In genomic region chr22:29623553-29624169, GRCh38 we compare ENCODE assay signal across 12 cellular contexts. TPM values are rescaled to one million over a fixed set of nuclear protein-coding genes. Genes with fewer than 3 reads are reported as not detected.
DNase-seq lines count a peak whose midpoint lies in the region; ATAC-seq and TF ChIP-seq lines count a peak whose summit lies in the region.
"Had no signal": no experiment of that assay in that cellular context is flagged by ENCODE, and none has a peak within 500 bp of the region (broad histone marks: within the 10 kb centered on the region; RNA-seq: fewer than 3 reads in every experiment).

No MANE protein-coding gene starts in this region.

- H3K14ac ChIP-seq in H9 (ENCODE audit: insufficient read depth, low read length): no peak overlapping the region; the same call in 1 of the 2 replicates

- no peak overlapping the region for H3K4me2 ChIP-seq in H9 (ENCODE audit: insufficient read depth, insufficient read length, low read length)
- no peak overlapping the region for H3K4me2 ChIP-seq in mesendoderm (ENCODE audit: low read length)
- no peak overlapping the region for H3K4me2 ChIP-seq in Karpas-422 (ENCODE audit: low read depth, low read length, poor library complexity, severe bottlenecking)
- H3K4me2 ChIP-seq: hepatocyte had no signal

- H3K4me3 ChIP-seq in mesendoderm (ENCODE audit: low read length): no peak overlapping the region
- H3K4me3 ChIP-seq in Karpas-422 (ENCODE audit: low read length): no peak overlapping the region
- H3K4me3 ChIP-seq: hepatocyte had no signal

- H3K36me3 ChIP-seq in mesendoderm (ENCODE audit: control insufficient read depth, insufficient read depth, low read length) (no peaks in the 10 kb centered on the region), Karpas-422 (ENCODE audit: insufficient read depth, low read length) (no peaks in the 10 kb centered on the region)

- H2AFZ ChIP-seq in H9 (ENCODE audit: low read length): no peak overlapping the region
- no peak overlapping the region for H2AFZ ChIP-seq in Karpas-422 (ENCODE audit: low read length)
- H2AFZ ChIP-seq: hepatocyte had no signal

- H3K9me2 ChIP-seq in Karpas-422 (replicated peaks; ENCODE audit: insufficient read depth, low read length): no peaks in the 10 kb centered on the region

- H3K79me1 ChIP-seq in H9 (ENCODE audit: insufficient read depth, low read depth, low read length, poor library complexity, severe bottlenecking) (no peaks in the 10 kb centered on the region), mesendoderm (ENCODE audit: low read length) (peaks cover 8% of the 10 kb centered on the region)

- peak overlapping the region; percentile 44 for H4K91ac ChIP-seq in H9 (ENCODE audit: insufficient read length, low read depth, low read length)

- no peak overlapping the region for H3K4me3 Mint-ChIP-seq in H9
- H3K4me3 Mint-ChIP-seq in activated T-cell treated with anti-CD3 and anti-CD28 coated beads, Interleukin-2, amount 50 U/mL, for 72 hours: peak overlapping the region; percentile 25 to 29

- no peak overlapping the region for H3K18ac ChIP-seq in H9 (ENCODE audit: insufficient read length, low read depth, low read length)
- no peak overlapping the region for H3K18ac ChIP-seq in mesendoderm (ENCODE audit: low read length)

- DNase-seq in AML-193 (lab: John Stamatoyannopoulos, UW) (peak; percentile 27 to 42), H9 (no peak), mesendoderm (no peak), COR-L47 (lab: John Stamatoyannopoulos, UW) (no peak), Karpas-422 (no peak)
- DNase-seq in activated T-cell treated with anti-CD3 and anti-CD28 coated beads, Interleukin-2, amount 50 U/mL, for 72 hours: no peak
- no peak for DNase-seq in stimulated activated CD4-positive, alpha-beta T cell treated with anti-CD3 and anti-CD28 coated beads, Interleukin-4, amount 100 ng/mL, for 24 hours
- DNase-seq: activated CD8-positive, alpha-beta memory T cell treated with anti-CD3 and anti-CD28 coated beads, Interleukin-2, amount 50 U/mL, for 4 hours; DMS79 treated with DMSO at 0.1 percent for 48 hours; SHP77 had no signal

- H4K5ac ChIP-seq in H9 (ENCODE audit: insufficient read length, low read depth, low read length) (no peak overlapping the region), mesendoderm (ENCODE audit: low read length) (no peak overlapping the region)

- no peaks in the 10 kb centered on the region for H4K20me1 ChIP-seq in H9 (ENCODE audit: control insufficient read depth, insufficient read depth, insufficient read length)
- H4K20me1 ChIP-seq in Karpas-422 (ENCODE audit: insufficient read depth, low read depth, low read length): peaks cover 76% of the 10 kb centered on the region

- peaks cover 22 to 36% of the 10 kb centered on the region in 2 experiments for H3K4me1 Mint-ChIP-seq in H9
- peaks cover 65% of the 10 kb centered on the region for H3K4me1 Mint-ChIP-seq in activated T-cell treated with anti-CD3 and anti-CD28 coated beads, Interleukin-2, amount 50 U/mL, for 72 hours (ENCODE audit: low read depth)

- WGBS in H9 (ENCODE audit: extremely low coverage, insufficient read length, low lambda C conversion rate): no CpG with 5 or more reads among the region's 6 CpGs
- WGBS in mesendoderm (ENCODE audit: extremely low coverage, insufficient coverage, low lambda C conversion rate): no CpG with 5 or more reads among the region's 6 CpGs

- H3K27ac ChIP-seq in H9 (ENCODE audit: insufficient read length, low read depth, low read length) (no peak overlapping the region), mesendoderm (ENCODE audit: low read depth, low read length) (no peak overlapping the region), Karpas-422 (ENCODE audit: low read length) (no peak overlapping the region)
- H3K27ac ChIP-seq: hepatocyte had no signal

- H3K27ac Mint-ChIP-seq in H9: peak overlapping the region in 2 of 3 experiments; percentile 25 to 54; a peak in 3 of 7 replicates
- H3K27ac Mint-ChIP-seq in activated T-cell treated with anti-CD3 and anti-CD28 coated beads, Interleukin-2, amount 50 U/mL, for 72 hours: peak overlapping the region; percentile 7

- H2AK5ac ChIP-seq in H9 (ENCODE audit: insufficient read length, low read length) (no peak overlapping the region), mesendoderm (ENCODE audit: low read length) (no peak overlapping the region)

- H3K56ac ChIP-seq in H9 (ENCODE audit: insufficient read length, low read depth, low read length): no peak overlapping the region
- no peak overlapping the region for H3K56ac ChIP-seq in mesendoderm (ENCODE audit: low read length)

- H3K4ac ChIP-seq in H9 (ENCODE audit: low read depth, low read length): no peak overlapping the region
- no peak overlapping the region for H3K4ac ChIP-seq in mesendoderm (ENCODE audit: low read depth, low read length)

- no peaks in the 10 kb centered on the region for H3K27me3 ChIP-seq in H9 (ENCODE audit: insufficient read depth, low read length)
- no peaks in the 10 kb centered on the region for H3K27me3 ChIP-seq in mesendoderm (ENCODE audit: insufficient read depth, low read length, poor library complexity)
- H3K27me3 ChIP-seq in Karpas-422 (ENCODE audit: low read length): no peaks in the 10 kb centered on the region
- H3K27me3 ChIP-seq: hepatocyte had no signal

- H3K23ac ChIP-seq in H9 (ENCODE audit: insufficient read length, low read depth, low read length): no peak overlapping the region
- peak overlapping the region; percentile 76 for H3K23ac ChIP-seq in mesendoderm (ENCODE audit: low read length)

- no peak for TF ChIP-seq CTCF in H9 (conservative IDR thresholded peaks at IDR 0.05)

- no peak overlapping the region for H2BK12ac ChIP-seq in H9 (ENCODE audit: insufficient read length, low read depth, low read length)

- H2BK5ac ChIP-seq in H9 (ENCODE audit: insufficient read length, low read length) (no peak overlapping the region), mesendoderm (ENCODE audit: low read length) (no peak overlapping the region)

- H2BK120ac ChIP-seq in H9 (ENCODE audit: low read depth, low read length, poor library complexity, severe bottlenecking) (no peak overlapping the region), mesendoderm (ENCODE audit: low read depth, low read length) (no peak overlapping the region)

- ATAC-seq in activated T-cell treated with anti-CD3 and anti-CD28 coated beads, Interleukin-2, amount 50 U/mL, for 72 hours (replicated peaks in 1 of 2): peak in 1 of 2 donors; percentile 40
- no peak for ATAC-seq in HG02981 (IDR thresholded peaks at IDR 0.05; ENCODE audit: unreplicated experiment)

- H3K4me1 ChIP-seq in H9 (ENCODE audit: insufficient read depth, low read length) (no peaks in the 10 kb centered on the region; the same call in 1 of the 2 replicates), mesendoderm (ENCODE audit: control insufficient read depth, low read depth, low read length) (no peaks in the 10 kb centered on the region), Karpas-422 (ENCODE audit: low read length) (0 out of 2 replicates have a peak, but pooled peaks cover 6% of the 10 kb centered on the region)

- no peak overlapping the region for H3K9ac ChIP-seq in H9 (ENCODE audit: extremely low read depth, insufficient read length, low read length)
- H3K9ac ChIP-seq in mesendoderm (ENCODE audit: low read length): no peak overlapping the region
- no peak overlapping the region for H3K9ac ChIP-seq in Karpas-422 (ENCODE audit: low read length)

- H3T11ph ChIP-seq in H9 (ENCODE audit: low read length): no peak overlapping the region

- H3K9me3 ChIP-seq in H9 (ENCODE audit: control insufficient read depth, low read depth, low read length): no peaks in the 10 kb centered on the region
- no peaks in the 10 kb centered on the region for H3K9me3 ChIP-seq in Karpas-422 (ENCODE audit: low read length)

- H3K23me2 ChIP-seq in H9 (ENCODE audit: insufficient read length, low read depth, low read length, poor library complexity, severe bottlenecking): no peaks in the 10 kb centered on the region

- H4K8ac ChIP-seq in H9 (replicated peaks; ENCODE audit: insufficient read length, low read depth, low read length) (no peak overlapping the region), mesendoderm (ENCODE audit: low read depth, low read length) (no peak overlapping the region)

- no peak overlapping the region for H2BK20ac ChIP-seq in H9 (ENCODE audit: low read depth, low read length, poor library complexity, severe bottlenecking)

- H3K79me2 ChIP-seq in H9 (ENCODE audit: insufficient read depth, low read length) (peaks cover 3% of the 10 kb centered on the region; the same call in 1 of the 2 replicates), mesendoderm (ENCODE audit: control insufficient read depth, insufficient read depth, low read length) (no peaks in the 10 kb centered on the region), Karpas-422 (ENCODE audit: low read length) (peaks cover 37% of the 10 kb centered on the region)

- H2BK15ac ChIP-seq in H9 (ENCODE audit: low read depth, low read length) (no peak overlapping the region), mesendoderm (replicated peaks; ENCODE audit: low read depth) (no peak overlapping the region)

- no peaks in the 10 kb centered on the region for H3K27me3 Mint-ChIP-seq in H9 (ENCODE audit: low read depth)
- no peaks in the 10 kb centered on the region for H3K27me3 Mint-ChIP-seq in activated T-cell treated with anti-CD3 and anti-CD28 coated beads, Interleukin-2, amount 50 U/mL, for 72 hours (ENCODE audit: low read depth)

- no peaks in the 10 kb centered on the region for H3K9me3 Mint-ChIP-seq in H9
- H3K9me3 Mint-ChIP-seq in activated T-cell treated with anti-CD3 and anti-CD28 coated beads, Interleukin-2, amount 50 U/mL, for 72 hours: no peaks in the 10 kb centered on the region

- H3K36me3 Mint-ChIP-seq in H9 (ENCODE audit: insufficient read depth in 1 of 3, low read depth in 3 of 3): no peaks in the 10 kb centered on the region
- H3K36me3 Mint-ChIP-seq in activated T-cell treated with anti-CD3 and anti-CD28 coated beads, Interleukin-2, amount 50 U/mL, for 72 hours (ENCODE audit: insufficient read depth in 2 of 2): no peaks in the 10 kb centered on the region

RNA-seq across cellular contexts. Expression of gene NF2, which starts 20.2 kb away (rescaled TPM):
- total RNA-seq in H9 (2021): 46.5 and 50.9 TPM in 2 replicates
- total RNA-seq in activated T-cell treated with anti-CD3 and anti-CD28 coated beads, Interleukin-2, amount 50 U/mL, for 72 hours: 10 to 100 TPM; 33.7 to 35.5 TPM
- polyA plus RNA-seq in mesendoderm (2013, experiment 1 of 2): 13.7 TPM
- polyA plus RNA-seq in mesendoderm (2013, experiment 2 of 2): 13.6 TPM
- 19.0 and 24.2 TPM in 2 replicates for total RNA-seq in Karpas-422 (2014; rRNA removed; shearing (Covaris generic); ENCODE audit: low replicate concordance)

RNA-seq across cellular contexts. Expression of gene NIPSNAP1, which starts 42.7 kb away (rescaled TPM):
- total RNA-seq in H9 (2021): 169 and 171 TPM in 2 replicates
- total RNA-seq in activated T-cell treated with anti-CD3 and anti-CD28 coated beads, Interleukin-2, amount 50 U/mL, for 72 hours: 10 to 100 TPM; 69.0 to 87.0 TPM
- polyA plus RNA-seq in mesendoderm (2013, experiment 1 of 2): 75.5 TPM
- 78.1 TPM for polyA plus RNA-seq in mesendoderm (2013, experiment 2 of 2)
- total RNA-seq in Karpas-422 (2014; rRNA removed; shearing (Covaris generic); ENCODE audit: low replicate concordance): 75.9 and 100 TPM in 2 replicates

Comparison
In these comparisons a context has a peak if more than half of its experiments do, and no peak if none do; other contexts are left out.
1. DNase-seq: peak in AML-193 (2 of 2); none in H9 (single experiment), activated T-cell treated with anti-CD3 and anti-CD28 coated beads, Interleukin-2, amount 50 U/mL, for 72 hours (0 of 2), mesendoderm (single experiment), stimulated activated CD4-positive, alpha-beta T cell treated with anti-CD3 and anti-CD28 coated beads, Interleukin-4, amount 100 ng/mL, for 24 hours (single experiment), COR-L47 (single experiment) and Karpas-422 (single experiment).
2. H3K4me3 Mint-ChIP-seq: peak in activated T-cell treated with anti-CD3 and anti-CD28 coated beads, Interleukin-2, amount 50 U/mL, for 72 hours (2 of 2); none in H9 (0 of 2).